In the genomic region with DNA sequence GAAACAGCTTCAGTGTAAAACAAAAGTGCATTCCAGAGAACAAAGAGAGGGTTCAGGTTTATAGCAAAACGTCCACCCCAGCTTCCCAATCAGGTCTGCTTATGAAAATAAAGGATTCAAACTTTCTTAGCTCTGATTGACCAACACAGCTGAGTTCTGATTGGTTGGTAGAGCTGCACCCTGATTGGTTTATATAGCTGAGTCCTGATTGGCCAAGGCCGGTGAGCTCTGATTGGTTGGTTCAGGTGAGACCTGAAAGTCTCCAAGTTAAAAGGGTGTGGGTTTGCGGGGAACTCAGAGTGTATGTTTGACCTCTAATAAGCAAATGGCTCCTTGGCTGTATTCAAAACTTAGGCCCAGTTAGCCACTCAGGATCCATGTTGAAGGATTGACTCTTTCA, we compare ENCODE assay signal across 1 cellular context.
TF ChIP-seq lines count a peak whose summit lies in the region.

No MANE protein-coding gene starts in this region.

TF ChIP-seq in K562, 482 proteins besides CTCF, POLR2A, EP300 and RAD21:
- no peak for TF ChIP-seq RBM34 (IDR thresholded peaks at IDR 0.05; ENCODE audit: borderline replicate concordance, insufficient read depth, low read length)
- peak; percentile 70 for TF ChIP-seq RBM25 (IDR thresholded peaks at IDR 0.05; ENCODE audit: low read depth, low read length, severe bottlenecking)
- TF ChIP-seq KHSRP (IDR thresholded peaks at IDR 0.05) = no peak
- peak; percentile 92 for TF ChIP-seq NFYB (IDR thresholded peaks at IDR 0.05; ENCODE audit: extremely low read depth, insufficient read length)
- TF ChIP-seq, protein P1, sequence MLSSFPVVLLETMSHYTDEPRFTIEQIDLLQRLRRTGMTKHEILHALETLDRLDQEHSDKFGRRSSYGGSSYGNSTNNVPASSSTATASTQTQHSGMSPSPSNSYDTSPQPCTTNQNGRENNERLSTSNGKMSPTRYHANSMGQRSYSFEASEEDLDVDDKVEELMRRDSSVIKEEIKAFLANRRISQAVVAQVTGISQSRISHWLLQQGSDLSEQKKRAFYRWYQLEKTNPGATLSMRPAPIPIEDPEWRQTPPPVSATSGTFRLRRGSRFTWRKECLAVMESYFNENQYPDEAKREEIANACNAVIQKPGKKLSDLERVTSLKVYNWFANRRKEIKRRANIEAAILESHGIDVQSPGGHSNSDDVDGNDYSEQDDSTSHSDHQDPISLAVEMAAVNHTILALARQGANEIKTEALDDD (IDR thresholded peaks at IDR 0.05) = no peak
- TF ChIP-seq ASH1L (IDR thresholded peaks at IDR 0.05; ENCODE audit: borderline replicate concordance, low read depth, partially characterized antibody) = peak; percentile 64
- TF ChIP-seq MAFF (IDR thresholded peaks at IDR 0.05; ENCODE audit: low read length) = no peak
- TF ChIP-seq ZNF764 (CRISPR knock-in tag; IDR thresholded peaks at IDR 0.05; ENCODE audit: low read depth) = no peak
- TF ChIP-seq FOS (IDR thresholded peaks at IDR 0.05; ENCODE audit: extremely low read depth, insufficient read length) = peak; percentile 58
- TF ChIP-seq, protein P2, sequence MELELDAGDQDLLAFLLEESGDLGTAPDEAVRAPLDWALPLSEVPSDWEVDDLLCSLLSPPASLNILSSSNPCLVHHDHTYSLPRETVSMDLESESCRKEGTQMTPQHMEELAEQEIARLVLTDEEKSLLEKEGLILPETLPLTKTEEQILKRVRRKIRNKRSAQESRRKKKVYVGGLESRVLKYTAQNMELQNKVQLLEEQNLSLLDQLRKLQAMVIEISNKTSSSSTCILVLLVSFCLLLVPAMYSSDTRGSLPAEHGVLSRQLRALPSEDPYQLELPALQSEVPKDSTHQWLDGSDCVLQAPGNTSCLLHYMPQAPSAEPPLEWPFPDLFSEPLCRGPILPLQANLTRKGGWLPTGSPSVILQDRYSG (tag; conservative IDR thresholded peaks at IDR 0.05; ENCODE audit: low read depth) = no peak
- no peak for TF ChIP-seq GTF2E2 (tag; IDR thresholded peaks at IDR 0.05)
- no peak for TF ChIP-seq ARNT (IDR thresholded peaks at IDR 0.05)
- TF ChIP-seq ZNF232 (CRISPR knock-in tag; IDR thresholded peaks at IDR 0.05) = no peak
- TF ChIP-seq CC2D1A (IDR thresholded peaks at IDR 0.05) = no peak
